In the genomic region with DNA sequence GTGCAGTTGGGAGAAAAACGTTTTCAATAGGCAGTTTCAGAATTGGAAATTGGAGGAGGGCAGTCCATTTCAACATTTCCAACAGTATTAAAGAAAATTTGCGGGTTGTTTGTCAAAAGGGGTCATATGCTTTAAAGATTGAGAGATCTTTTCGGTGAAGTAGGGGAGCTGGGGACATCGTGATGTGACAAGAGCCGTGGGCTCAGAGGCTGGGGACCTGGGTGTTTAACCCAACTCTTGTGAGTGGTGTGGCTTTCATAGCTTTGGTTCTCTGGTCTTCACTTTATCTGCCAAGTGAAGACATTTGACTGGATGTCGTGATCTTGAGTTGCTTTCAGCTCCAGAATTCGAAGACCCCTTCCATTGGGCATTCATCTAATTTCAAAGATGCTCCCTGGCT, we compare ENCODE assay signal across 1 cellular context.
TF ChIP-seq lines count a peak whose summit lies in the region.

No MANE protein-coding gene starts in this region.

TF ChIP-seq in GM12878, 131 proteins besides CTCF, POLR2A, EP300 and RAD21 (continued from another document):
- TF ChIP-seq SKIL (IDR thresholded peaks at IDR 0.05; ENCODE audit: low read depth, poor library complexity, severe bottlenecking) (no peak), ETV6 (conservative IDR thresholded peaks at IDR 0.05 in 1 of 2, IDR thresholded peaks at IDR 0.05 in 1 of 2; ENCODE audit: borderline replicate concordance in 1 of 2, low read depth in 1 of 2) (no peak), EED (IDR thresholded peaks at IDR 0.05; ENCODE audit: low read depth) (no peak), JUNB (IDR thresholded peaks at IDR 0.05) (no peak), ZBED1 (IDR thresholded peaks at IDR 0.05; ENCODE audit: borderline replicate concordance) (no peak), GATAD2B (conservative IDR thresholded peaks at IDR 0.05; ENCODE audit: low read depth) (no peak), ZBTB11 (CRISPR knock-in tag; IDR thresholded peaks at IDR 0.05) (no peak)
TF ChIP-seq in GM12878: peak in this region for 0.
